17 cellular contexts compared by ENCODE assay signal in the genomic region with DNA sequence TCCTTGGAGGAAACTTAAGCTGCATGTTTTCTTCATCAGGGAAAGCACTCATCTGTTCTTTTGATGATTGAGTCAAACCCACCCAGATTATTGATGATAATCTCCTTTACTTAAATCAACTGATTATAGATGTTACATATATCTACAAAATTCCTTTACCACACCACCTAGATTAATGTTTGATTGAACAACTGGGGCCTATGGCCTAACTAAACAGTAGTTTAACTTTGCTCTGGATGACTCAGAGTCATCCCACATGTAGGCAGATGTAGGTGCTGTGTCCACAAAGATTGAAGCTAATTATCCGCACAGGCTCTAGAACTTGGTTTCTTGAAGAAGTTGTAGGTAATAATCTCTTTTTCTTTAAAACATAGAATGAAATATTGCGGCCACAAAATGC. TPM values are rescaled to one million over a fixed set of nuclear protein-coding genes. Genes with fewer than 3 reads are reported as not detected.
DNase-seq lines count a peak whose midpoint lies in the region; ATAC-seq and TF ChIP-seq lines count a peak whose summit lies in the region.
"Had no signal": no experiment of that assay in that cellular context is flagged by ENCODE, and none has a peak within 500 bp of the region (broad histone marks: within the 10 kb centered on the region; RNA-seq: fewer than 3 reads in every experiment).

No MANE protein-coding gene starts in this region.

- CTCF ChIA-PET in Caco-2 (lab: Charles Lee), result no interaction called here
- CTCF ChIA-PET in activated naive CD4-positive, alpha-beta T cell treated with anti-CD3 and anti-CD28 coated beads, Interleukin-2, amount 10 ng/mL, durations not matched to agents 7 days and 5 days (lab: Charles Lee), result no interaction called here

- H3K4me1 ChIP-seq in Caco-2, result peaks cover 50% of the 10 kb centered on the region
- H3K4me1 ChIP-seq: lower lobe of right lung had no signal

- H3K4me3 Mint-ChIP-seq in Caco-2 (ENCODE audit: unreplicated experiment), result no peak overlapping the region
- no peak overlapping the region for H3K4me3 Mint-ChIP-seq in mesothelial cell of epicardium
- H3K4me3 Mint-ChIP-seq in activated naive CD4-positive, alpha-beta T cell treated with anti-CD3 and anti-CD28 coated beads, Interleukin-2, amount 10 ng/mL, durations not matched to agents 7 days and 5 days, result no peak overlapping the region
- H3K4me3 Mint-ChIP-seq: activated naive CD4-positive, alpha-beta T cell treated with anti-CD3 and anti-CD28 coated beads for 36 hours; CD14-positive monocyte; dendritic cell treated with granulocyte-macrophage colony-stimulating factor and Interleukin-4, amounts not matched to agents 40 ng/mL and 50 ng/mL, for 4 days; naive thymus-derived CD4-positive, alpha-beta T cell had no signal

- peaks cover 25% of the 10 kb centered on the region for H3K4me1 Mint-ChIP-seq in Caco-2 (ENCODE audit: low read depth, unreplicated experiment)
- H3K4me1 Mint-ChIP-seq in mesothelial cell of epicardium, result peaks cover 37% of the 10 kb centered on the region
- no peaks in the 10 kb centered on the region for H3K4me1 Mint-ChIP-seq in activated naive CD4-positive, alpha-beta T cell treated with anti-CD3 and anti-CD28 coated beads, Interleukin-2, amount 10 ng/mL, durations not matched to agents 7 days and 5 days
- H3K4me1 Mint-ChIP-seq: CD14-positive monocyte; naive thymus-derived CD4-positive, alpha-beta T cell had no signal

- H3K27me3 Mint-ChIP-seq in Caco-2 (ENCODE audit: insufficient read depth, unreplicated experiment) (no peaks in the 10 kb centered on the region), mesothelial cell of epicardium (ENCODE audit: low read depth) (no peaks in the 10 kb centered on the region)
- no peaks in the 10 kb centered on the region for H3K27me3 Mint-ChIP-seq in activated naive CD4-positive, alpha-beta T cell treated with anti-CD3 and anti-CD28 coated beads, Interleukin-2, amount 10 ng/mL, durations not matched to agents 7 days and 5 days
- H3K27me3 Mint-ChIP-seq: dendritic cell treated with granulocyte-macrophage colony-stimulating factor and Interleukin-4, amounts not matched to agents 40 ng/mL and 50 ng/mL, for 4 days had no signal

- DNase-seq in Caco-2 (no peak), NCI-H226 (peak; percentile 49), epithelial cell of esophagus (ENCODE audit: low read depth) (peak; percentile 68), mesothelial cell of epicardium (ENCODE audit: low spot score in 2 of 2, unreplicated experiment in 2 of 2) (no peak), NCI-H748 (lab: John Stamatoyannopoulos, UW; ENCODE audit: unreplicated experiment) (no peak), islet precursor cell (no peak)
- no peak for DNase-seq in activated naive CD4-positive, alpha-beta T cell treated with anti-CD3 and anti-CD28 coated beads, Interleukin-2, amount 10 ng/mL, durations not matched to agents 7 days and 5 days
- DNase-seq: activated CD4-positive, alpha-beta T cell treated with anti-CD3 and anti-CD28 coated beads, Interleukin-2, amount 50 U/mL, for 48 hours; activated naive CD4-positive, alpha-beta T cell treated with anti-CD3 and anti-CD28 coated beads for 36 hours; activated T-cell treated with anti-CD3 and anti-CD28 coated beads, Interleukin-2, amount 50 U/mL, for 1 hour; lower lobe of right lung; naive thymus-derived CD4-positive, alpha-beta T cell; NCI-H1694 treated with DMSO at 0.1 percent for 48 hours had no signal

- no peaks in the 10 kb centered on the region for H3K36me3 ChIP-seq in Caco-2 (ENCODE audit: control insufficient read depth, insufficient read depth, low read length)
- H3K36me3 ChIP-seq: lower lobe of right lung, thoracic aorta had no signal

- no peak for ATAC-seq in HG03108 (IDR thresholded peaks at IDR 0.05; ENCODE audit: unreplicated experiment)
- ATAC-seq: lower lobe of right lung; naive thymus-derived CD4-positive, alpha-beta T cell had no signal

- H3K9me3 Mint-ChIP-seq in Caco-2 (ENCODE audit: unreplicated experiment), result no peaks in the 10 kb centered on the region
- H3K9me3 Mint-ChIP-seq in mesothelial cell of epicardium, result peaks cover 11% of the 10 kb centered on the region
- no peaks in the 10 kb centered on the region for H3K9me3 Mint-ChIP-seq in activated naive CD4-positive, alpha-beta T cell treated with anti-CD3 and anti-CD28 coated beads, Interleukin-2, amount 10 ng/mL, durations not matched to agents 7 days and 5 days
- H3K9me3 Mint-ChIP-seq: activated naive CD4-positive, alpha-beta T cell treated with anti-CD3 and anti-CD28 coated beads for 36 hours; dendritic cell treated with granulocyte-macrophage colony-stimulating factor and Interleukin-4, amounts not matched to agents 40 ng/mL and 50 ng/mL, for 4 days; naive thymus-derived CD4-positive, alpha-beta T cell had no signal

- intact Hi-C loops in Caco-2 (cut with micrococcal nuclease; ENCODE audit: unreplicated experiment), result loop anchor here (2.0 kb wide), 1 partner anchor 14 kb away; no protein-coding TSS in a partner anchor

- H3K4me3 ChIP-seq in Caco-2 (ENCODE audit: low read depth, low read length) (no peak overlapping the region), epithelial cell of esophagus (ENCODE audit: low read length) (no peak overlapping the region)
- H3K4me3 ChIP-seq: lower lobe of right lung, thoracic aorta had no signal

- POLR2A ChIA-PET in Caco-2 (lab: Charles Lee), result no interaction called here

- H3K27ac Mint-ChIP-seq in Caco-2 (ENCODE audit: unreplicated experiment) (peak overlapping the region; percentile 74), mesothelial cell of epicardium (peak overlapping the region; percentile 30)
- H3K27ac Mint-ChIP-seq in activated naive CD4-positive, alpha-beta T cell treated with anti-CD3 and anti-CD28 coated beads, Interleukin-2, amount 10 ng/mL, durations not matched to agents 7 days and 5 days, result no peak overlapping the region
- H3K27ac Mint-ChIP-seq: activated naive CD4-positive, alpha-beta T cell treated with anti-CD3 and anti-CD28 coated beads for 36 hours; CD14-positive monocyte; dendritic cell treated with granulocyte-macrophage colony-stimulating factor and Interleukin-4, amounts not matched to agents 40 ng/mL and 50 ng/mL, for 4 days; naive thymus-derived CD4-positive, alpha-beta T cell had no signal

- no peak for TF ChIP-seq CTCF in Caco-2 (IDR thresholded peaks at IDR 0.05; ENCODE audit: insufficient read depth in 1 of 2, low read depth in 1 of 2, low read length in 1 of 2, severe bottlenecking in 1 of 2, unreplicated experiment in 1 of 2)
- TF ChIP-seq CTCF in epithelial cell of esophagus (IDR thresholded peaks at IDR 0.05; ENCODE audit: insufficient read depth, low read depth, low read length, missing control alignments), result no peak
- no peak for TF ChIP-seq CTCF in mesothelial cell of epicardium (IDR thresholded peaks at IDR 0.05; ENCODE audit: unreplicated experiment)

- no peaks in the 10 kb centered on the region for H3K27me3 ChIP-seq in Caco-2 (replicated peaks; ENCODE audit: control insufficient read depth, insufficient read depth, low read length)

- H3K9me3 ChIP-seq in Caco-2, result no peaks in the 10 kb centered on the region
- H3K9me3 ChIP-seq: lower lobe of right lung, thoracic aorta had no signal

- BruUV-seq in Caco-2 (replicated peaks; lab: Mats Ljungman, UMichigan), result no TSS peak

- H3K36me3 Mint-ChIP-seq in Caco-2 (ENCODE audit: insufficient read depth, unreplicated experiment), result no peaks in the 10 kb centered on the region
- H3K36me3 Mint-ChIP-seq in mesothelial cell of epicardium, result peaks cover 14% of the 10 kb centered on the region
- no peaks in the 10 kb centered on the region for H3K36me3 Mint-ChIP-seq in activated naive CD4-positive, alpha-beta T cell treated with anti-CD3 and anti-CD28 coated beads, Interleukin-2, amount 10 ng/mL, durations not matched to agents 7 days and 5 days
- H3K36me3 Mint-ChIP-seq: CD14-positive monocyte; naive thymus-derived CD4-positive, alpha-beta T cell had no signal

RNA-seq across cellular contexts. Expression of a gene that starts 42.2 kb away (rescaled TPM):
- total RNA-seq in Caco-2 (2022) (18.6 and 18.8 TPM in 2 replicates), mesothelial cell of epicardium (44.7 to 49.0 TPM (median 48.9 TPM) in 3 replicates)

Comparison
In these comparisons a context has a peak if more than half of its experiments do, and no peak if none do; other contexts are left out.
1. DNase-seq: peak in NCI-H226 (single experiment) and epithelial cell of esophagus (single experiment); none in Caco-2 (0 of 2), mesothelial cell of epicardium (0 of 2), NCI-H748 (single experiment), islet precursor cell (single experiment) and activated naive CD4-positive, alpha-beta T cell treated with anti-CD3 and anti-CD28 coated beads, Interleukin-2, amount 10 ng/mL, durations not matched to agents 7 days and 5 days (single experiment).